Comparison of ENCODE assay signal across 8 cellular contexts in the genomic region with DNA sequence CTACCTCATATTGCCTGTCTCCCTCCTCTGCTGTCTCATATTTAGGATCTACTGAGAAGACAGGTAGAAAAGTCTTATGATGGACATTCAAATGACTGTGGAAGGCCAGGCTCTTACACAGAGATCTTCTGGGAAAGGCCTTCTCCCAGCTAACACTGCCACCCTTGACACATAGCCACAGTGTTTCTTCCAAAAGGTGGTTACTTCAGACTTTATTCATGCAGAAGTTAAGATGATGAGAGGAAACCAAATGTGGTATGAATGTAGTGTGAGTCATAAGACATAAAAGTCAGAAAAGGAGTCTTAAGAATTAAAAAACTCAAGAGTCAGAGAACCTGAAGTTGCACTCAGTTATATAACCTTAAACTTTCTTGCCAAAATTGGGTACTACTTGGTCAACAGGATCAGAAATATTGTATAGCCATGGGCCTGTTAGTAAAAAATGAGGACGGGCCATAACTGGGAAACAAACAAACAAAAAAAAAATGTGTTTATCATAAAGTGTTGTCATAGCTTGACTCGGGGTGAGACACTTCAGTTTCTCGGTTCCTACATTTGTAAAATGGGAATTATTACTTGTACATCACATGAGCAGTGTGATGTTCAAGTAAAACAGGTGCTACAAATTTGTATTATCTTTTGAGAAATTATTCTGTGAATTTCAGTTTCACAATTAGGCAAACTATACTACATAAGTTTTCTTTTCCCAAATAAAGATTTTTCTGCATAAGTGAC. TPM values are rescaled to one million over a fixed set of nuclear protein-coding genes. Genes with fewer than 3 reads are reported as not detected.
DNase-seq lines count a peak whose midpoint lies in the region; ATAC-seq and TF ChIP-seq lines count a peak whose summit lies in the region.

No MANE protein-coding gene starts in this region.

- H3K4me3 ChIP-seq in esophagus squamous epithelium, result no peak overlapping the region

- TF ChIP-seq CTCF in 22Rv1 (IDR thresholded peaks at IDR 0.05) (no peak), VCaP (conservative IDR thresholded peaks at IDR 0.05) (no peak), esophagus squamous epithelium (IDR thresholded peaks at IDR 0.05) (no peak)

- ATAC-seq in GM18858 (IDR thresholded peaks at IDR 0.05; ENCODE audit: unreplicated experiment) (peak; percentile 33), HG03378 (IDR thresholded peaks at IDR 0.05; ENCODE audit: unreplicated experiment) (peak; percentile 46)

- WGBS in esophagus squamous epithelium, 2 donors, result 38 to 46% methylated on average over 3 of the region's 3 CpGs

- H3K36me3 ChIP-seq in esophagus squamous epithelium, result no peaks in the 10 kb centered on the region

- no peak for TF ChIP-seq POLR2A in esophagus squamous epithelium (IDR thresholded peaks at IDR 0.05)

- no peaks in the 10 kb centered on the region for H3K9me3 ChIP-seq in esophagus squamous epithelium

- H3K27ac ChIP-seq in 22Rv1 (peak overlapping the region; percentile 73), VCaP (peak overlapping the region; percentile 94), esophagus squamous epithelium (peak overlapping the region; percentile 93 to 97 (median 96))

- intact Hi-C loops in esophagus squamous epithelium (cut with DNase I), result no loop called here

- H3K27me3 ChIP-seq in esophagus squamous epithelium, result no peaks in the 10 kb centered on the region

- DNase-seq in esophagus squamous epithelium (lab: John Stamatoyannopoulos, UW) (no peak), amygdala (lab: John Stamatoyannopoulos, UW) (no peak), NCI-H2227 treated with DMSO at 0.1 percent for 48 hours (lab: John Stamatoyannopoulos, UW) (no peak)
- DNase-seq in stimulated activated CD4-positive, alpha-beta T cell treated with anti-CD3 and anti-CD28 coated beads, Interleukin-12 subunit alpha, Interleukin-12 subunit beta, amount 100 ng/mL, for 4 hours, result peak; percentile 13

- H3K4me1 ChIP-seq in esophagus squamous epithelium, result peaks cover 18 to 62% (median 18%) of the 10 kb centered on the region in 3 donors

RNA-seq across cellular contexts. Expression of a gene that starts 1.2 kb away (rescaled TPM):
- total RNA-seq in esophagus squamous epithelium, result 10 to 100 TPM; 13.6 to 25.5 (median 18.2) TPM
